ENCODE assay signal across 15 cellular contexts in genomic region chr2:43212216-43212828, GRCh38. TPM values are rescaled to one million over a fixed set of nuclear protein-coding genes. Genes with fewer than 3 reads are reported as not detected.
DNase-seq lines count a peak whose midpoint lies in the region; ATAC-seq and TF ChIP-seq lines count a peak whose summit lies in the region.
"Had no signal": no experiment of that assay in that cellular context is flagged by ENCODE, and none has a peak within 500 bp of the region (broad histone marks: within the 10 kb centered on the region; RNA-seq: fewer than 3 reads in every experiment).

No MANE protein-coding gene starts in this region.

- H3K4me3 Mint-ChIP-seq in CD14-positive monocyte: peak overlapping the region; percentile 31 to 67
- H3K4me3 Mint-ChIP-seq in dendritic cell treated with granulocyte-macrophage colony-stimulating factor and Interleukin-4, amounts not matched to agents 40 ng/mL and 50 ng/mL, for 4 days: peak overlapping the region; percentile 30
- H3K4me3 Mint-ChIP-seq: activated CD4-positive, alpha-beta T cell treated with anti-CD3 and anti-CD28 coated beads for 36 hours; activated T-cell treated with anti-CD3 and anti-CD28 coated beads, Interleukin-2, amount 50 U/mL, for 24 hours had no signal

- H3K27me3 Mint-ChIP-seq in CD14-positive monocyte (ENCODE audit: low read depth in 3 of 3): no peaks in the 10 kb centered on the region
- peaks cover 2% of the 10 kb centered on the region for H3K27me3 Mint-ChIP-seq in dendritic cell treated with granulocyte-macrophage colony-stimulating factor and Interleukin-4, amounts not matched to agents 40 ng/mL and 50 ng/mL, for 4 days
- H3K27me3 Mint-ChIP-seq: activated CD4-positive, alpha-beta T cell treated with anti-CD3 and anti-CD28 coated beads for 36 hours; activated T-cell treated with anti-CD3 and anti-CD28 coated beads, Interleukin-2, amount 50 U/mL, for 24 hours had no signal

- H3K27ac ChIP-seq in HL-60 (replicated peaks): peak overlapping the region; percentile 91
- peak overlapping the region; percentile 95 for H3K27ac ChIP-seq in neutrophil

- in situ Hi-C loops in GM13977 (cut with MboI; ENCODE audit: low pct_unique_long_range_greater_than_20kb, low sequenced_read_pairs, unreplicated experiment) (no loop called here), HAP-1 (cut with MboI; ENCODE audit: low sequenced_read_pairs) (no loop called here)

- H3K9me3 ChIP-seq in neutrophil: no peaks in the 10 kb centered on the region
- H3K9me3 ChIP-seq in HAP-1: no peaks in the 10 kb centered on the region
- H3K9me3 ChIP-seq: testis had no signal

- TF ChIP-seq CTCF in CD14-positive monocyte (IDR thresholded peaks at IDR 0.05) (no peak), HL-60 (IDR thresholded peaks at IDR 0.05; ENCODE audit: insufficient read depth, low read length) (no peak), neutrophil (IDR thresholded peaks at IDR 0.05) (no peak), GM13977 (IDR thresholded peaks at IDR 0.05; ENCODE audit: extremely low read depth, insufficient read depth, missing control alignments) (no peak)

- peak overlapping the region; percentile 98 to 99 (median 98) for H3K27ac Mint-ChIP-seq in CD14-positive monocyte
- H3K27ac Mint-ChIP-seq in dendritic cell treated with granulocyte-macrophage colony-stimulating factor and Interleukin-4, amounts not matched to agents 40 ng/mL and 50 ng/mL, for 4 days: peak overlapping the region; percentile 89
- H3K27ac Mint-ChIP-seq: activated T-cell treated with anti-CD3 and anti-CD28 coated beads, Interleukin-2, amount 50 U/mL, for 24 hours had no signal

- H3K4me3 ChIP-seq in HL-60 (replicated peaks; ENCODE audit: insufficient read depth, low read length) (no peak overlapping the region), neutrophil (ENCODE audit: low read depth in 1 of 2, low read length in 1 of 2) (peak overlapping the region; percentile 39 to 53), HAP-1 (no peak overlapping the region)
- H3K4me3 ChIP-seq: dorsolateral prefrontal cortex, GM12878, testis had no signal

- H3K4me1 Mint-ChIP-seq in CD14-positive monocyte: peaks cover 72% of the 10 kb centered on the region
- H3K4me1 Mint-ChIP-seq in dendritic cell treated with granulocyte-macrophage colony-stimulating factor and Interleukin-4, amounts not matched to agents 40 ng/mL and 50 ng/mL, for 4 days (ENCODE audit: low read depth): peaks cover 50% of the 10 kb centered on the region

- intact Hi-C loops in CD14-positive monocyte (cut with micrococcal nuclease): loop anchor here (5.0 to 10.0 kb wide), 2 partner anchors 40 to 398 kb away; no protein-coding TSS in a partner anchor
- intact Hi-C loops in dendritic cell treated with granulocyte-macrophage colony-stimulating factor and Interleukin-4, amounts not matched to agents 40 ng/mL and 50 ng/mL, for 4 days (cut with micrococcal nuclease): no loop called here

- H3K36me3 ChIP-seq in neutrophil (no peaks in the 10 kb centered on the region), HAP-1 (replicated peaks) (no peaks in the 10 kb centered on the region)

- H3K27me3 ChIP-seq in HL-60 (ENCODE audit: insufficient read depth, poor library complexity, severe bottlenecking) (no peaks in the 10 kb centered on the region), neutrophil (no peaks in the 10 kb centered on the region), HAP-1 (ENCODE audit: low read depth) (no peaks in the 10 kb centered on the region)
- H3K27me3 ChIP-seq: dorsolateral prefrontal cortex, testis had no signal

- no peak for ATAC-seq in left lobe of liver
- ATAC-seq in GM19395 (IDR thresholded peaks at IDR 0.05; ENCODE audit: unreplicated experiment): no peak
- ATAC-seq: activated CD4-positive, alpha-beta T cell treated with anti-CD3 and anti-CD28 coated beads for 36 hours had no signal

- H3K4me1 ChIP-seq in neutrophil (ENCODE audit: control insufficient read depth in 1 of 2, insufficient read depth in 1 of 2, low read depth in 1 of 2, low read length in 1 of 2): peaks cover 91 to 95% of the 10 kb centered on the region in 2 experiments
- peaks cover 15% of the 10 kb centered on the region for H3K4me1 ChIP-seq in HAP-1

- H3K36me3 Mint-ChIP-seq in CD14-positive monocyte: peaks cover 0 to 3% of the 10 kb centered on the region in 2 donors
- H3K36me3 Mint-ChIP-seq in dendritic cell treated with granulocyte-macrophage colony-stimulating factor and Interleukin-4, amounts not matched to agents 40 ng/mL and 50 ng/mL, for 4 days (ENCODE audit: low read depth): no peaks in the 10 kb centered on the region

- DNase-seq in CD14-positive monocyte (ENCODE audit: low spot score) (no peak), HL-60 (ENCODE audit: low read depth in 1 of 2, low spot score in 1 of 2) (peak in 1 of 2 experiments; percentile 40), left lobe of liver (ENCODE audit: low spot score) (no peak), GM13977 (ENCODE audit: low spot score) (no peak), HAP-1 (ENCODE audit: low spot score in 2 of 2) (no peak)
- DNase-seq: activated CD4-positive, alpha-beta T cell treated with anti-CD3 and anti-CD28 coated beads for 36 hours; activated T-cell treated with anti-CD3 and anti-CD28 coated beads, Interleukin-2, amount 50 U/mL, for 24 hours; NCI-H1105 treated with DMSO at 0.1 percent for 48 hours; NCI-H446 had no signal

- H3K9me3 Mint-ChIP-seq in CD14-positive monocyte: peaks cover 0 to 2% (median 0%) of the 10 kb centered on the region in 7 donors
- no peaks in the 10 kb centered on the region for H3K9me3 Mint-ChIP-seq in dendritic cell treated with granulocyte-macrophage colony-stimulating factor and Interleukin-4, amounts not matched to agents 40 ng/mL and 50 ng/mL, for 4 days
- H3K9me3 Mint-ChIP-seq: activated T-cell treated with anti-CD3 and anti-CD28 coated beads, Interleukin-2, amount 50 U/mL, for 24 hours had no signal

RNA-seq across cellular contexts. Expression of gene ZFP36L2, which starts 14.1 kb away (rescaled TPM):
- 10 to 100 TPM; 84.4 to 88.3 TPM for polyA plus RNA-seq in CD14-positive monocyte
- 60.6 TPM for total RNA-seq in left lobe of liver

Comparison
In these comparisons a context has a peak if more than half of its experiments do, and no peak if none do; other contexts are left out.
1. H3K4me3 ChIP-seq: peak in neutrophil (2 of 2); none in HL-60 (single experiment) and HAP-1 (single experiment).